Comparison of ENCODE assay signal across 18 cellular contexts in genomic region chr11:130099356-130099755, GRCh38. TPM values are rescaled to one million over a fixed set of nuclear protein-coding genes. Genes with fewer than 3 reads are reported as not detected.
DNase-seq lines count a peak whose midpoint lies in the region; ATAC-seq and TF ChIP-seq lines count a peak whose summit lies in the region.
"Had no signal": no experiment of that assay in that cellular context is flagged by ENCODE, and none has a peak within 500 bp of the region (broad histone marks: within the 10 kb centered on the region; RNA-seq: fewer than 3 reads in every experiment).

No MANE protein-coding gene starts in this region.

- H3K27me3 ChIP-seq in cardiac muscle cell, result no peaks in the 10 kb centered on the region
- no peaks in the 10 kb centered on the region for H3K27me3 ChIP-seq in neutrophil

- H3K27ac Mint-ChIP-seq in chondrocyte (ENCODE audit: unreplicated experiment), result peak overlapping the region; percentile 49

- H3K27ac ChIP-seq in cardiac muscle cell (peak overlapping the region; percentile 41), neutrophil (peak overlapping the region; percentile 2)
- H3K27ac ChIP-seq: KMS-11 had no signal

- no peak for DNase-seq in cardiac muscle cell (ENCODE audit: low read depth in 1 of 2, low spot score in 1 of 2)
- no peak for DNase-seq in Right ventricle myocardium inferior (ENCODE audit: missing footprints)
- no peak for DNase-seq in chondrocyte (ENCODE audit: low spot score)
- DNase-seq in stimulated activated naive CD4-positive, alpha-beta T cell treated with Interleukin-2 at 50 U/mL for 16 hours (lab: John Stamatoyannopoulos, UW), result no peak
- DNase-seq: AML-193, C1 segment of cervical spinal cord, DMS79, IMR-90, NCI-H1417, NCI-H1694 treated with DMSO at 0.1 percent for 48 hours, NCI-H2081 treated with DMSO at 0.1 percent for 48 hours, NCI-H2171 treated with DMSO at 0.1 percent for 48 hours, NCI-H526, SHP77 had no signal

- TF ChIP-seq CTCF in cardiac muscle cell (IDR thresholded peaks at IDR 0.05; ENCODE audit: low read depth, low read length) (no peak), chondrocyte (IDR thresholded peaks at IDR 0.05) (no peak), neutrophil (IDR thresholded peaks at IDR 0.05) (no peak)

- H3K9me3 ChIP-seq in cardiac muscle cell (ENCODE audit: low read depth), result no peaks in the 10 kb centered on the region
- H3K9me3 ChIP-seq in neutrophil, result no peaks in the 10 kb centered on the region

- no peaks in the 10 kb centered on the region for H3K9me3 Mint-ChIP-seq in chondrocyte (ENCODE audit: low read depth)

- intact Hi-C loops in Right ventricle myocardium inferior (cut with DNase I), result no loop called here

- peaks cover 45% of the 10 kb centered on the region for H3K4me1 Mint-ChIP-seq in chondrocyte (ENCODE audit: low read depth)

- no peaks in the 10 kb centered on the region for H3K36me3 Mint-ChIP-seq in chondrocyte (ENCODE audit: low read depth)

- H3K27me3 Mint-ChIP-seq in chondrocyte (ENCODE audit: low read depth), result no peaks in the 10 kb centered on the region

- no peak overlapping the region for H3K4me3 ChIP-seq in cardiac muscle cell
- no peak overlapping the region for H3K4me3 ChIP-seq in neutrophil (ENCODE audit: low read depth in 1 of 2, low read length in 1 of 2)

- no peak overlapping the region for H3K4me3 Mint-ChIP-seq in chondrocyte (ENCODE audit: unreplicated experiment)

- H3K4me1 ChIP-seq in cardiac muscle cell (ENCODE audit: low read depth) (no peaks in the 10 kb centered on the region), neutrophil (ENCODE audit: control insufficient read depth in 1 of 2, insufficient read depth in 1 of 2, low read depth in 1 of 2, low read length in 1 of 2) (peaks cover 24 to 33% of the 10 kb centered on the region in 2 experiments)

- ATAC-seq in Right ventricle myocardium inferior (no peak), HG03469 (IDR thresholded peaks at IDR 0.05; ENCODE audit: unreplicated experiment) (no peak), HG02970 (IDR thresholded peaks at IDR 0.05; ENCODE audit: low FRiP score, unreplicated experiment) (no peak)

- H3K36me3 ChIP-seq in cardiac muscle cell, result no peaks in the 10 kb centered on the region
- no peaks in the 10 kb centered on the region for H3K36me3 ChIP-seq in neutrophil

RNA-seq across cellular contexts. Expression of gene APLP2, which starts 29.7 kb away (rescaled TPM):
- total RNA-seq in cardiac muscle cell, result 469 and 608 TPM in 2 replicates
- polyA plus RNA-seq in cardiac muscle cell, result 515 and 571 TPM in 2 replicates
- total RNA-seq in Right ventricle myocardium inferior, result 285 TPM
- 355 to 358 TPM (median 358 TPM) in 3 replicates for total RNA-seq in chondrocyte
